In genomic region chr2:20074901-20075300, GRCh38 we compare ENCODE assay signal across 18 cellular contexts. TPM values are rescaled to one million over a fixed set of nuclear protein-coding genes. Genes with fewer than 3 reads are reported as not detected.
DNase-seq lines count a peak whose midpoint lies in the region; ATAC-seq and TF ChIP-seq lines count a peak whose summit lies in the region.
"Had no signal": no experiment of that assay in that cellular context is flagged by ENCODE, and none has a peak within 500 bp of the region (broad histone marks: within the 10 kb centered on the region; RNA-seq: fewer than 3 reads in every experiment).

No MANE protein-coding gene starts in this region.

- H3K27me3 ChIP-seq in SK-N-SH (ENCODE audit: insufficient read depth) (no peaks in the 10 kb centered on the region), GM23338 (ENCODE audit: insufficient read depth) (no peaks in the 10 kb centered on the region), trophoblast cell (ENCODE audit: insufficient read depth, low read length) (no peaks in the 10 kb centered on the region)

- H3K14ac ChIP-seq in trophoblast cell (ENCODE audit: low read length): peak overlapping the region; percentile 5

- no peak overlapping the region for H2AFZ ChIP-seq in SK-N-SH (ENCODE audit: low read depth)
- peak overlapping the region; percentile 69 for H2AFZ ChIP-seq in GM23338
- no peak overlapping the region for H2AFZ ChIP-seq in trophoblast cell (ENCODE audit: insufficient read depth, low read length, poor library complexity)

- peaks cover 36% of the 10 kb centered on the region for H3K79me1 ChIP-seq in trophoblast cell (ENCODE audit: low read length)

- H4K8ac ChIP-seq in trophoblast cell (ENCODE audit: low read depth, low read length): no peak overlapping the region

- no peak overlapping the region for H3K4me3 Mint-ChIP-seq in GM23338
- H3K4me3 Mint-ChIP-seq in glutamatergic neuron (ENCODE audit: unreplicated experiment): peak overlapping the region; percentile 50
- H3K4me3 Mint-ChIP-seq in activated CD8-positive, alpha-beta T cell treated with anti-CD3 and anti-CD28 coated beads for 36 hours: no peak overlapping the region
- H3K4me3 Mint-ChIP-seq: B cell had no signal

- H4K12ac ChIP-seq in trophoblast cell (ENCODE audit: low read depth, low read length): no peak overlapping the region

- H3K9me2 ChIP-seq in SK-N-SH (no peaks in the 10 kb centered on the region), GM23338 (ENCODE audit: insufficient read depth) (no peaks in the 10 kb centered on the region)

- peak overlapping the region; percentile 30 for H3K4ac ChIP-seq in trophoblast cell (ENCODE audit: low read depth, low read length)

- 87% methylated on average over 8 of the region's 8 CpGs for WGBS in SK-N-SH (ENCODE audit: low lambda C conversion rate)
- no CpG with 5 or more reads among the region's 8 CpGs for WGBS in trophoblast cell (ENCODE audit: extremely low coverage, insufficient coverage, insufficient read length)

- no peak for TF ChIP-seq RAD21 in SK-N-SH (IDR thresholded peaks at IDR 0.05; ENCODE audit: low read length)

- H3K27ac ChIP-seq in SK-N-SH (ENCODE audit: low read depth in 2 of 2, low read length in 1 of 2): peak overlapping the region in 1 of 2 experiments; percentile 99; a peak in 2 of 4 replicates
- H3K27ac ChIP-seq in GM23338 (ENCODE audit: low read depth): no peak overlapping the region
- H3K27ac ChIP-seq in trophoblast cell (ENCODE audit: low read depth, low read length): no peak overlapping the region

- H3F3A ChIP-seq in SK-N-SH (replicated peaks; ENCODE audit: insufficient read depth) (peaks cover 25% of the 10 kb centered on the region), GM23338 (replicated peaks; ENCODE audit: low read depth) (no peaks in the 10 kb centered on the region)

- H3K4me1 Mint-ChIP-seq in GM23338 (peaks cover 20% of the 10 kb centered on the region), glutamatergic neuron (ENCODE audit: low read depth, unreplicated experiment) (peaks cover 26% of the 10 kb centered on the region)
- H3K4me1 Mint-ChIP-seq in activated CD8-positive, alpha-beta T cell treated with anti-CD3 and anti-CD28 coated beads for 36 hours (ENCODE audit: low read depth): no peaks in the 10 kb centered on the region

- H3K27ac Mint-ChIP-seq in GM23338 (no peak overlapping the region), glutamatergic neuron (ENCODE audit: unreplicated experiment) (no peak overlapping the region)
- H3K27ac Mint-ChIP-seq in activated CD8-positive, alpha-beta T cell treated with anti-CD3 and anti-CD28 coated beads for 36 hours: no peak overlapping the region
- H3K27ac Mint-ChIP-seq: B cell had no signal

- H2BK5ac ChIP-seq in trophoblast cell (ENCODE audit: low read depth, low read length, poor library complexity): peak overlapping the region; percentile 7

- H2BK12ac ChIP-seq in trophoblast cell (ENCODE audit: low read length): peak overlapping the region; percentile 58

- H3K4me1 ChIP-seq in SK-N-SH (ENCODE audit: control insufficient read depth in 1 of 2, insufficient read depth in 2 of 2, low read depth in 1 of 2, low read length in 1 of 2) (peaks cover 16 to 52% of the 10 kb centered on the region in 2 experiments), GM23338 (ENCODE audit: insufficient read depth) (peaks cover 4% of the 10 kb centered on the region), trophoblast cell (ENCODE audit: control insufficient read depth in 1 of 2, insufficient read depth in 2 of 2, low read length in 2 of 2) (peaks cover 24 to 27% of the 10 kb centered on the region in 2 experiments)

- ATAC-seq in SK-N-SH treated with all-trans-retinoic acid at 6 μM for 48 hours (no peak), GM23338 (no peak), GM21786 (IDR thresholded peaks at IDR 0.05; ENCODE audit: unreplicated experiment) (no peak)
- ATAC-seq in activated CD8-positive, alpha-beta T cell treated with anti-CD3 and anti-CD28 coated beads for 36 hours: no peak
- ATAC-seq: PC-3 had no signal

- peaks cover 1% of the 10 kb centered on the region for H3K27me3 Mint-ChIP-seq in GM23338 (ENCODE audit: insufficient read depth, low read depth, poor library complexity)
- H3K27me3 Mint-ChIP-seq in glutamatergic neuron (ENCODE audit: unreplicated experiment): peaks cover 6% of the 10 kb centered on the region
- peaks cover 11% of the 10 kb centered on the region for H3K27me3 Mint-ChIP-seq in activated CD8-positive, alpha-beta T cell treated with anti-CD3 and anti-CD28 coated beads for 36 hours

- peak overlapping the region; percentile 46 for H4K91ac ChIP-seq in trophoblast cell (ENCODE audit: low read depth, low read length)

- TF ChIP-seq EP300 in SK-N-SH (IDR thresholded peaks at IDR 0.05; ENCODE audit: borderline replicate concordance in 1 of 2, low read depth in 1 of 2, low read length in 1 of 2): no peak

- CTCF ChIA-PET in SK-N-SH (lab: Yijun Ruan, JAX): interaction anchor here (0.6 to 3.5 kb wide), 7 partner anchors 17 to 568 kb away, joined by 3 to 23 read pairs (median 4); no protein-coding TSS in a partner anchor
- CTCF ChIA-PET in activated CD8-positive, alpha-beta T cell treated with anti-CD3 and anti-CD28 coated beads for 36 hours (lab: Charles Lee): no interaction called here

- no peaks in the 10 kb centered on the region for H3K36me3 ChIP-seq in SK-N-SH (replicated peaks in 1 of 2; ENCODE audit: control insufficient read depth in 1 of 2, insufficient read depth in 2 of 2, low read length in 1 of 2)
- H3K36me3 ChIP-seq in GM23338 (ENCODE audit: insufficient read depth): no peaks in the 10 kb centered on the region
- H3K36me3 ChIP-seq in trophoblast cell (ENCODE audit: control insufficient read depth in 1 of 2, insufficient read depth in 2 of 2, low read length in 2 of 2): no peaks in the 10 kb centered on the region

- H3K23ac ChIP-seq in trophoblast cell (ENCODE audit: low read length): no peak overlapping the region

- H4K20me1 ChIP-seq in SK-N-SH (ENCODE audit: insufficient read depth) (no peaks in the 10 kb centered on the region), GM23338 (replicated peaks; ENCODE audit: insufficient read depth) (no peaks in the 10 kb centered on the region)

- H3K9me3 ChIP-seq in SK-N-SH (no peaks in the 10 kb centered on the region), trophoblast cell (ENCODE audit: insufficient read depth, low read depth, low read length) (peaks cover 2% of the 10 kb centered on the region)

- DNase-seq in SK-N-SH (no peak), GM23338 (ENCODE audit: low spot score) (no peak), glutamatergic neuron (no peak), trophoblast cell (no peak), mucosa of gallbladder (ENCODE audit: low spot score) (no peak)
- no peak for DNase-seq in activated CD8-positive, alpha-beta T cell treated with anti-CD3 and anti-CD28 coated beads for 36 hours
- DNase-seq: COR-L47, HCEC 1CT, MV-4-11, NCI-H1436, NCI-H1930, NCI-H2171, NCI-H526, PC-3, RPMI8226 had no signal

- H3K36me3 Mint-ChIP-seq in GM23338 (ENCODE audit: low read depth): no peaks in the 10 kb centered on the region
- H3K36me3 Mint-ChIP-seq in glutamatergic neuron (ENCODE audit: unreplicated experiment): peaks cover 9% of the 10 kb centered on the region
- H3K36me3 Mint-ChIP-seq in activated CD8-positive, alpha-beta T cell treated with anti-CD3 and anti-CD28 coated beads for 36 hours (ENCODE audit: low read depth): no peaks in the 10 kb centered on the region

- H3K9ac ChIP-seq in SK-N-SH (no peak overlapping the region), trophoblast cell (ENCODE audit: low read length) (no peak overlapping the region)

- no peaks in the 10 kb centered on the region for H3K79me2 ChIP-seq in SK-N-SH (ENCODE audit: insufficient read depth)
- no peaks in the 10 kb centered on the region for H3K79me2 ChIP-seq in GM23338 (replicated peaks; ENCODE audit: insufficient read depth)
- peaks cover 5% of the 10 kb centered on the region for H3K79me2 ChIP-seq in trophoblast cell (ENCODE audit: control insufficient read depth, insufficient read depth, low read length, poor library complexity)

- H2AK5ac ChIP-seq in trophoblast cell (ENCODE audit: low read length): peak overlapping the region; percentile 21

- POLR2A ChIA-PET in SK-N-SH (lab: Yijun Ruan, JAX): interaction anchor here (2.8 kb wide), 1 partner anchor 23 kb away, joined by 18 read pairs; the partner anchor contains the start of gene LAPTM4A
- POLR2A ChIA-PET in activated CD8-positive, alpha-beta T cell treated with anti-CD3 and anti-CD28 coated beads for 36 hours (lab: Charles Lee): no interaction called here

- TF ChIP-seq CTCF in SK-N-SH (IDR thresholded peaks at IDR 0.05): no peak
- TF ChIP-seq CTCF in GM23338 (conservative IDR thresholded peaks at IDR 0.05; ENCODE audit: low read depth in 2 of 2): no peak
- TF ChIP-seq CTCF in glutamatergic neuron (IDR thresholded peaks at IDR 0.05; ENCODE audit: partially characterized antibody, unreplicated experiment): no peak
- TF ChIP-seq CTCF in activated CD8-positive, alpha-beta T cell treated with anti-CD3 and anti-CD28 coated beads for 36 hours (IDR thresholded peaks at IDR 0.05): no peak

- H3K4me3 ChIP-seq in SK-N-SH (ENCODE audit: low read depth in 2 of 2, low read length in 1 of 2): no peak overlapping the region
- no peak overlapping the region for H3K4me3 ChIP-seq in GM23338
- H3K4me3 ChIP-seq in trophoblast cell (ENCODE audit: low read depth, low read length): no peak overlapping the region

- intact Hi-C loops in activated CD8-positive, alpha-beta T cell treated with anti-CD3 and anti-CD28 coated beads for 36 hours (cut with micrococcal nuclease): no loop called here

- H3K4me2 ChIP-seq in SK-N-SH (no peak overlapping the region), GM23338 (no peak overlapping the region), trophoblast cell (ENCODE audit: low read length) (no peak overlapping the region)

- peak overlapping the region; percentile 20 for H2BK120ac ChIP-seq in trophoblast cell (ENCODE audit: insufficient read depth, low read length, poor library complexity)

- H3K9me3 Mint-ChIP-seq in GM23338 (no peaks in the 10 kb centered on the region), glutamatergic neuron (ENCODE audit: unreplicated experiment) (peaks cover 2% of the 10 kb centered on the region)
- no peaks in the 10 kb centered on the region for H3K9me3 Mint-ChIP-seq in activated CD8-positive, alpha-beta T cell treated with anti-CD3 and anti-CD28 coated beads for 36 hours

- H3K18ac ChIP-seq in trophoblast cell (ENCODE audit: low read length): peak overlapping the region; percentile 4

TF ChIP-seq in SK-N-SH treated with all-trans-retinoic acid at 6 μM for 48 hours, 23 proteins besides CTCF, POLR2A, EP300 and RAD21 (continues in another document):
- TF ChIP-seq OSR1 (CRISPR knock-in tag; IDR thresholded peaks at IDR 0.05): no peak

RNA-seq across cellular contexts. Expression of gene LAPTM4A, which starts 23.5 kb away (rescaled TPM):
- polyA plus RNA-seq in SK-N-SH (2012; rRNA removed) (306 and 350 TPM in 2 replicates), GM23338 (2016; fragmentation: Nextera tagmentation; extraction: Ambion mirVana) (199 and 214 TPM in 2 replicates)
- 391 and 431 TPM in 2 replicates for polyA plus RNA-seq in SK-N-SH (2012; cell fraction: cytosol; rRNA removed)
- 69.8 and 155 TPM in 2 replicates for polyA plus RNA-seq in SK-N-SH (2012; cell fraction: nucleus; rRNA removed)
- 123 and 157 TPM in 2 replicates for total RNA-seq in GM23338 (2014; rRNA removed; shearing (Covaris generic))
- total RNA-seq in glutamatergic neuron (ENCODE audit: unreplicated experiment) (147 TPM), mucosa of gallbladder (274 TPM)
- 756 and 800 TPM in 2 replicates for polyA plus RNA-seq in trophoblast cell (2013)
- 10 to 100 TPM; 15.6 to 16.1 TPM for total RNA-seq in activated CD8-positive, alpha-beta T cell treated with anti-CD3 and anti-CD28 coated beads for 36 hours
